8 cellular contexts compared by ENCODE assay signal in the genomic region with DNA sequence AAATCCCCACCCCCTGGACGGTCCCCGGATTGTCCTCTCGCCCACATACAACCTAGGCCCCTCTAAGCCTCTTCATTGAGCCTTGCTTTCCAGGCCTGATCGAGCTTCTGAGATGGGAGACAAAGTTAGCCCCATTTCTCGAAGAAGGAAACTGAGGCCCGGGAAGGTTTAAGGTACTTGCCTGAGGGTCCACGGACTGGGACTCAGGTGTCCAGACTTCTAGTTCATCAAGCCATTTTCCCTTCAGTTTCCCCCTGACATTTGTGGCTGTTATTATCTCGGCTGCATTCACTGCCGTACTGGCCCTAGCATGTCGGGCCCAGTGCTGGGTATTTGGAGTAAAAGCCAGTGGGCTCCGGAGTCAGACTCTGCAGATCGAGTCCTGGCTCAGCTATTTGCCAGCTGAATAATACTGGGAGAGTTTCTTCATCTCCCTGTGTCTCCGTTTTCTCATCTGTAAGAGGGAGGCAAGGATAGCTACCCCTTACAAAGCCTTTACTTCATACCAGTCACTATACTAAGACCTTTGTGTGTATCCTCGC. TPM values are rescaled to one million over a fixed set of nuclear protein-coding genes. Genes with fewer than 3 reads are reported as not detected.
A peak's percentile ranks its signal among the peaks of the same experiment; 100 is the strongest.
DNase-seq lines count a peak whose midpoint lies in the region; ATAC-seq and TF ChIP-seq lines count a peak whose summit lies in the region.

No MANE protein-coding gene starts in this region.

- ATAC-seq in GM21723 (IDR thresholded peaks at IDR 0.05; ENCODE audit: unreplicated experiment) (peak; percentile 17), WTC11 (peak; percentile 4; the same call in 1 of the 2 replicates), HG02798 (IDR thresholded peaks at IDR 0.05; ENCODE audit: poor library complexity, unreplicated experiment) (no peak), GM18858 (IDR thresholded peaks at IDR 0.05; ENCODE audit: unreplicated experiment) (no peak)

- no peak for DNase-seq in AG10803 (ENCODE audit: low read depth)
- no peak for DNase-seq in WTC11 (ENCODE audit: low spot score)
- no peak for DNase-seq in left ventricle myocardium inferior
- no peak for DNase-seq in stimulated activated CD4-positive, alpha-beta T cell treated with anti-CD3 and anti-CD28 coated beads, Interleukin-12 subunit alpha, Interleukin-12 subunit beta, amount 100 ng/mL, for 4 hours

- no peaks in the 10 kb centered on the region for H3K27me3 Mint-ChIP-seq in WTC11 (ENCODE audit: low read depth)

- intact Hi-C loops in left ventricle myocardium inferior (cut with micrococcal nuclease), result no loop called here

- H3K27ac Mint-ChIP-seq in WTC11, result no peak overlapping the region; the same call in 1 of the 2 replicates

- H3K9me3 ChIP-seq in left ventricle myocardium inferior (replicated peaks) (peaks cover 4% of the 10 kb centered on the region), skeletal muscle tissue (ENCODE audit: control insufficient read depth in 3 of 3, low read length in 3 of 3) (no peaks in the 10 kb centered on the region)

- H3K4me3 ChIP-seq in AG10803 (ENCODE audit: low read length), result peak overlapping the region; percentile 98
- peak overlapping the region; percentile 97 for H3K4me3 ChIP-seq in left ventricle myocardium inferior
- H3K4me3 ChIP-seq in skeletal muscle tissue (ENCODE audit: low read length in 3 of 3), result peak overlapping the region; percentile 96 to 99 (median 98)

- H3K27me3 ChIP-seq in left ventricle myocardium inferior (ENCODE audit: low read depth) (no peaks in the 10 kb centered on the region), skeletal muscle tissue (ENCODE audit: control insufficient read depth in 3 of 3, insufficient read depth in 3 of 3, low read length in 3 of 3) (no peaks in the 10 kb centered on the region)

- peaks cover 22% of the 10 kb centered on the region for H3K36me3 Mint-ChIP-seq in WTC11

- POLR2A ChIA-PET in WTC11 (lab: Charles Lee), result interaction anchor here (1.6 kb wide), 1 partner anchor 10 kb away, joined by 6 read pairs; no protein-coding TSS in a partner anchor

- H3K4me1 ChIP-seq in left ventricle myocardium inferior (peaks cover 77% of the 10 kb centered on the region), skeletal muscle tissue (ENCODE audit: control insufficient read depth in 3 of 3, insufficient read depth in 3 of 3, low read length in 3 of 3) (peaks cover 39 to 62% (median 42%) of the 10 kb centered on the region in 3 donors)

- peak overlapping the region; percentile 98 for H3K27ac ChIP-seq in left ventricle myocardium inferior (replicated peaks)
- H3K27ac ChIP-seq in skeletal muscle tissue (ENCODE audit: low read depth, low read length), result peak overlapping the region; percentile 94

- H3K36me3 ChIP-seq in left ventricle myocardium inferior (peaks cover 4% of the 10 kb centered on the region), skeletal muscle tissue (ENCODE audit: control insufficient read depth in 3 of 3, insufficient read depth in 3 of 3, low read length in 3 of 3) (peaks cover 0 to 15% (median 4%) of the 10 kb centered on the region in 3 donors)

- peaks cover 39% of the 10 kb centered on the region for H3K4me1 Mint-ChIP-seq in WTC11

- H3K9me3 Mint-ChIP-seq in WTC11, result no peaks in the 10 kb centered on the region

- no peak for TF ChIP-seq CTCF in AG10803 (conservative IDR thresholded peaks at IDR 0.05; ENCODE audit: low read length)
- no peak for TF ChIP-seq CTCF in WTC11 (IDR thresholded peaks at IDR 0.05)
- TF ChIP-seq CTCF in left ventricle myocardium inferior (IDR thresholded peaks at IDR 0.05; ENCODE audit: borderline replicate concordance), result no peak

- CTCF ChIA-PET in WTC11 (lab: Charles Lee), result interaction anchor here (2.4 kb wide), 1 partner anchor 39 kb away, joined by 8 read pairs; no protein-coding TSS in a partner anchor

- H3K9ac ChIP-seq in skeletal muscle tissue (ENCODE audit: low read depth in 1 of 3, low read length in 3 of 3), result peak overlapping the region; percentile 99

- peak overlapping the region; percentile 94 for H3K4me3 Mint-ChIP-seq in WTC11

TF ChIP-seq in WTC11, 78 proteins besides CTCF, POLR2A, EP300 and RAD21:
- TF ChIP-seq EMX1 (CRISPR knock-in tag; IDR thresholded peaks at IDR 0.05) (no peak), FOXJ3 (CRISPR knock-in tag; IDR thresholded peaks at IDR 0.05; ENCODE audit: borderline replicate concordance) (no peak), GTF2I (CRISPR knock-in tag; conservative IDR thresholded peaks at IDR 0.05) (no peak), ELF4 (CRISPR knock-in tag; IDR thresholded peaks at IDR 0.05; ENCODE audit: low read depth) (no peak), IRF2 (CRISPR knock-in tag; IDR thresholded peaks at IDR 0.05; ENCODE audit: borderline replicate concordance, low read depth) (no peak), FOXK1 (CRISPR knock-in tag; IDR thresholded peaks at IDR 0.05) (no peak)
- TF ChIP-seq, protein P1, sequence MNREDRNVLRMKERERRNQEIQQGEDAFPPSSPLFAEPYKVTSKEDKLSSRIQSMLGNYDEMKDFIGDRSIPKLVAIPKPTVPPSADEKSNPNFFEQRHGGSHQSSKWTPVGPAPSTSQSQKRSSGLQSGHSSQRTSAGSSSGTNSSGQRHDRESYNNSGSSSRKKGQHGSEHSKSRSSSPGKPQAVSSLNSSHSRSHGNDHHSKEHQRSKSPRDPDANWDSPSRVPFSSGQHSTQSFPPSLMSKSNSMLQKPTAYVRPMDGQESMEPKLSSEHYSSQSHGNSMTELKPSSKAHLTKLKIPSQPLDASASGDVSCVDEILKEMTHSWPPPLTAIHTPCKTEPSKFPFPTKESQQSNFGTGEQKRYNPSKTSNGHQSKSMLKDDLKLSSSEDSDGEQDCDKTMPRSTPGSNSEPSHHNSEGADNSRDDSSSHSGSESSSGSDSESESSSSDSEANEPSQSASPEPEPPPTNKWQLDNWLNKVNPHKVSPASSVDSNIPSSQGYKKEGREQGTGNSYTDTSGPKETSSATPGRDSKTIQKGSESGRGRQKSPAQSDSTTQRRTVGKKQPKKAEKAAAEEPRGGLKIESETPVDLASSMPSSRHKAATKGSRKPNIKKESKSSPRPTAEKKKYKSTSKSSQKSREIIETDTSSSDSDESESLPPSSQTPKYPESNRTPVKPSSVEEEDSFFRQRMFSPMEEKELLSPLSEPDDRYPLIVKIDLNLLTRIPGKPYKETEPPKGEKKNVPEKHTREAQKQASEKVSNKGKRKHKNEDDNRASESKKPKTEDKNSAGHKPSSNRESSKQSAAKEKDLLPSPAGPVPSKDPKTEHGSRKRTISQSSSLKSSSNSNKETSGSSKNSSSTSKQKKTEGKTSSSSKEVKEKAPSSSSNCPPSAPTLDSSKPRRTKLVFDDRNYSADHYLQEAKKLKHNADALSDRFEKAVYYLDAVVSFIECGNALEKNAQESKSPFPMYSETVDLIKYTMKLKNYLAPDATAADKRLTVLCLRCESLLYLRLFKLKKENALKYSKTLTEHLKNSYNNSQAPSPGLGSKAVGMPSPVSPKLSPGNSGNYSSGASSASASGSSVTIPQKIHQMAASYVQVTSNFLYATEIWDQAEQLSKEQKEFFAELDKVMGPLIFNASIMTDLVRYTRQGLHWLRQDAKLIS (CRISPR knock-in tag; IDR thresholded peaks at IDR 0.05; ENCODE audit: borderline replicate concordance), result no peak

RNA-seq across cellular contexts. Expression of a gene that starts 0.6 kb away (rescaled TPM):
- total RNA-seq in WTC11 (2021) (21.4 to 25.5 TPM (median 21.5 TPM) in 3 replicates), left ventricle myocardium inferior (58.9 TPM), skeletal muscle tissue (35.5 TPM)

RNA-seq across cellular contexts. Expression of a gene that starts 0.9 kb away (rescaled TPM):
- total RNA-seq in WTC11 (2021) (42.8 to 43.5 TPM (median 43.4 TPM) in 3 replicates), left ventricle myocardium inferior (12.1 TPM), skeletal muscle tissue (22.4 TPM)

Comparison
In these comparisons a context has a peak if more than half of its experiments do, and no peak if none do; other contexts are left out.
1. ATAC-seq: peak in GM21723 (single experiment) and WTC11 (single experiment); none in HG02798 (single experiment) and GM18858 (single experiment).
2. Peak in every context shown above with its lines, with median percentiles within 50 percentile points of each other: H3K4me3 ChIP-seq.